Comparison of ENCODE assay signal across 8 cellular contexts in genomic region chr19:36420961-36421748, GRCh38. TPM values are rescaled to one million over a fixed set of nuclear protein-coding genes. Genes with fewer than 3 reads are reported as not detected.
DNase-seq lines count a peak whose midpoint lies in the region; ATAC-seq and TF ChIP-seq lines count a peak whose summit lies in the region.

No MANE protein-coding gene starts in this region.

- CTCF ChIA-PET in GM10248 (lab: Yijun Ruan, JAX) = no interaction called here

- H3K4me1 ChIP-seq in right atrium auricular region = peaks cover 0 to 20% of the 10 kb centered on the region in 2 donors
- H3K4me1 ChIP-seq in sigmoid colon = peaks cover 0 to 25% (median 20%) of the 10 kb centered on the region in 4 donors

- no peak overlapping the region for H3K27ac Mint-ChIP-seq in activated naive CD8-positive, alpha-beta T cell treated with anti-CD3 and anti-CD28 coated beads, Interleukin-2, amount 10 ng/mL, durations not matched to agents 7 days and 5 days

- intact Hi-C loops in sigmoid colon (cut with DNase I) = no loop called here

- H3K27me3 ChIP-seq in right atrium auricular region = no peaks in the 10 kb centered on the region
- H3K27me3 ChIP-seq in sigmoid colon = peaks cover 0 to 4% (median 3%) of the 10 kb centered on the region in 3 donors

- H3K36me3 ChIP-seq in right atrium auricular region = no peaks in the 10 kb centered on the region
- H3K36me3 ChIP-seq in sigmoid colon = no peaks in the 10 kb centered on the region

- peak overlapping the region; percentile 55 for H3K4me3 Mint-ChIP-seq in activated naive CD8-positive, alpha-beta T cell treated with anti-CD3 and anti-CD28 coated beads, Interleukin-2, amount 10 ng/mL, durations not matched to agents 7 days and 5 days

- H3K9me3 ChIP-seq in right atrium auricular region (no peaks in the 10 kb centered on the region), sigmoid colon (peaks cover 0 to 3% (median 0%) of the 10 kb centered on the region in 4 donors)

- H3K4me3 ChIP-seq in right atrium auricular region (peak overlapping the region; percentile 47 to 60), sigmoid colon (peak overlapping the region; percentile 11 to 61 (median 52))

- 13 to 27% methylated on average over 61 of the region's 61 CpGs for WGBS in sigmoid colon, 2 donors

- H3K27ac ChIP-seq in right atrium auricular region = peak overlapping the region; percentile 64 to 66
- peak overlapping the region; percentile 36 to 79 (median 60) for H3K27ac ChIP-seq in sigmoid colon

- TF ChIP-seq POLR2A in sigmoid colon (IDR thresholded peaks at IDR 0.05) = no peak

- peak; percentile 29 for DNase-seq in GM03348 (ENCODE audit: low spot score)
- peak; percentile 39 for DNase-seq in activated naive CD8-positive, alpha-beta T cell treated with anti-CD3 and anti-CD28 coated beads, Interleukin-2, amount 10 ng/mL, durations not matched to agents 7 days and 5 days
- no peak for DNase-seq in right atrium auricular region (ENCODE audit: low spot score)
- no peak for DNase-seq in sigmoid colon
- no peak for DNase-seq in GM13976 (ENCODE audit: low spot score)
- no peak for DNase-seq in NCI-H526 treated with DMSO at 0.1 percent for 48 hours (lab: John Stamatoyannopoulos, UW)
- no peak for DNase-seq in GM10248 (ENCODE audit: extremely low spot score)

- ATAC-seq in activated naive CD8-positive, alpha-beta T cell treated with anti-CD3 and anti-CD28 coated beads, Interleukin-2, amount 10 ng/mL, durations not matched to agents 7 days and 5 days (ENCODE audit: low read depth) = no peak
- no peak for ATAC-seq in HG02763 (IDR thresholded peaks at IDR 0.05; ENCODE audit: unreplicated experiment)

- in situ Hi-C loops in GM13976 (cut with MboI; ENCODE audit: low sequenced_read_pairs, unreplicated experiment) = no loop called here

- POLR2A ChIA-PET in activated naive CD8-positive, alpha-beta T cell treated with anti-CD3 and anti-CD28 coated beads, Interleukin-2, amount 10 ng/mL, durations not matched to agents 7 days and 5 days (lab: Charles Lee) = interaction anchor here (1.5 kb wide), 1 partner anchor 107 kb away, joined by 3 read pairs; the partner anchor contains the start of gene ZNF260
- POLR2A ChIA-PET in GM10248 (lab: Yijun Ruan, JAX) = no interaction called here

- H3K36me3 Mint-ChIP-seq in activated naive CD8-positive, alpha-beta T cell treated with anti-CD3 and anti-CD28 coated beads, Interleukin-2, amount 10 ng/mL, durations not matched to agents 7 days and 5 days = peaks cover 26% of the 10 kb centered on the region

- peaks cover 20% of the 10 kb centered on the region for H3K9me3 Mint-ChIP-seq in activated naive CD8-positive, alpha-beta T cell treated with anti-CD3 and anti-CD28 coated beads, Interleukin-2, amount 10 ng/mL, durations not matched to agents 7 days and 5 days

- H3K4me1 Mint-ChIP-seq in activated naive CD8-positive, alpha-beta T cell treated with anti-CD3 and anti-CD28 coated beads, Interleukin-2, amount 10 ng/mL, durations not matched to agents 7 days and 5 days = peaks cover 19% of the 10 kb centered on the region

- TF ChIP-seq CTCF in right atrium auricular region (IDR thresholded peaks at IDR 0.05) = peak in 1 of 2 donors; percentile 22
- no peak for TF ChIP-seq CTCF in sigmoid colon (IDR thresholded peaks at IDR 0.05)
- no peak for TF ChIP-seq CTCF in GM13976 (IDR thresholded peaks at IDR 0.05; ENCODE audit: borderline replicate concordance, control extremely low read depth, extremely low read depth, insufficient read depth, missing control alignments)
- no peak for TF ChIP-seq CTCF in GM10248 (IDR thresholded peaks at IDR 0.05; ENCODE audit: control extremely low read depth, extremely low read depth, low read depth, missing control alignments)

- TF ChIP-seq EP300 in sigmoid colon (IDR thresholded peaks at IDR 0.05) = no peak

- peaks cover 7% of the 10 kb centered on the region for H3K27me3 Mint-ChIP-seq in activated naive CD8-positive, alpha-beta T cell treated with anti-CD3 and anti-CD28 coated beads, Interleukin-2, amount 10 ng/mL, durations not matched to agents 7 days and 5 days

RNA-seq across cellular contexts. Expression of gene ZFP82, which starts 2.7 kb away (rescaled TPM):
- total RNA-seq in activated naive CD8-positive, alpha-beta T cell treated with anti-CD3 and anti-CD28 coated beads, Interleukin-2, amount 10 ng/mL, durations not matched to agents 7 days and 5 days = 10 to 100 TPM in 1 of 2 experiments, 1 to 10 TPM in 1; 8.3 to 10.8 TPM
- total RNA-seq in right atrium auricular region (1 to 10 TPM; 4.6 to 4.7 TPM), sigmoid colon (1 to 10 TPM; 4.8 to 8.2 (median 6.9) TPM)
- polyA plus RNA-seq in sigmoid colon = 1 to 10 TPM in 1 of 3 donors, under 1 TPM in 2; 0.60 to 2.4 (median 0.69) TPM

RNA-seq across cellular contexts. Expression of gene ZFP14, which starts 42.2 kb away (rescaled TPM):
- total RNA-seq in activated naive CD8-positive, alpha-beta T cell treated with anti-CD3 and anti-CD28 coated beads, Interleukin-2, amount 10 ng/mL, durations not matched to agents 7 days and 5 days = 1 to 10 TPM; 9.3 to 9.7 TPM
- total RNA-seq in right atrium auricular region (1 to 10 TPM; 1.3 to 1.5 TPM), sigmoid colon (10 to 100 TPM in 1 of 4 donors, 1 to 10 TPM in 3; 3.5 to 13.3 (median 7.6) TPM)
- polyA plus RNA-seq in sigmoid colon = 1 to 10 TPM in 1 of 3 donors, under 1 TPM in 2; 0.60 to 2.2 (median 0.92) TPM

Comparison
In these comparisons a context has a peak if more than half of its experiments do, and no peak if none do; other contexts are left out.
1. DNase-seq: peak in GM03348 (single experiment) and activated naive CD8-positive, alpha-beta T cell treated with anti-CD3 and anti-CD28 coated beads, Interleukin-2, amount 10 ng/mL, durations not matched to agents 7 days and 5 days (single experiment); none in right atrium auricular region (single experiment), sigmoid colon (single experiment), GM13976 (single experiment), NCI-H526 treated with DMSO at 0.1 percent for 48 hours (single experiment) and GM10248 (single experiment).